In genomic region chr2:68251855-68252406, GRCh38 we compare ENCODE assay signal across 8 cellular contexts. TPM values are rescaled to one million over a fixed set of nuclear protein-coding genes. Genes with fewer than 3 reads are reported as not detected.
DNase-seq lines count a peak whose midpoint lies in the region; ATAC-seq and TF ChIP-seq lines count a peak whose summit lies in the region.

No MANE protein-coding gene starts in this region.

- no peaks in the 10 kb centered on the region for H3K36me3 ChIP-seq in mucosa of descending colon (ENCODE audit: low read depth)

- H3K4me1 ChIP-seq in mucosa of descending colon (ENCODE audit: low read depth): peaks cover 32% of the 10 kb centered on the region

- DNase-seq in Right ventricle myocardium superior (peak; percentile 68), cardiac septum (ENCODE audit: low spot score) (no peak), dermis blood vessel endothelial cell (peak; percentile 42), mucosa of descending colon (peak in 2 of 3 donors; percentile 70 to 72), retina (no peak)
- peak; percentile 46 to 70 for DNase-seq in activated CD4-positive, alpha-beta T cell treated with anti-CD3 and anti-CD28 coated beads for 4 hours
- DNase-seq in stimulated activated CD8-positive, alpha-beta memory T cell treated with anti-CD3 and anti-CD28 coated beads, Interleukin-7, amount 100 ng/mL, for 4 hours (ENCODE audit: low read depth in 2 of 2): peak; percentile 8 to 52

- ATAC-seq in Right ventricle myocardium superior (ENCODE audit: poor library complexity) (peak; percentile 9), HG03280 (IDR thresholded peaks at IDR 0.05; ENCODE audit: unreplicated experiment) (peak; percentile 10), mucosa of descending colon (peak; percentile 5)

- intact Hi-C loops in Right ventricle myocardium superior (cut with DNase I) (no loop called here), cardiac septum (cut with DNase I) (loop anchor here (2.0 to 5.0 kb wide), 3 partner anchors 35 to 95 kb away; partner anchors contain the start of gene PNO1), mucosa of descending colon (cut with DNase I, micrococcal nuclease) (no loop called here)

- no peaks in the 10 kb centered on the region for H3K9me3 ChIP-seq in mucosa of descending colon

- TF ChIP-seq CTCF in mucosa of descending colon (IDR thresholded peaks at IDR 0.05): no peak

- peak overlapping the region; percentile 89 for H3K4me3 ChIP-seq in mucosa of descending colon

RNA-seq across cellular contexts. Expression of gene PPP3R1, which starts 0.4 kb away (rescaled TPM):
- total RNA-seq in Right ventricle myocardium superior (38.6 TPM), cardiac septum (33.4 TPM), dermis blood vessel endothelial cell (19.4 and 46.8 TPM in 2 replicates), mucosa of descending colon (10 to 100 TPM; 45.9 to 54.0 (median 53.4) TPM)

Comparison
In these comparisons a context has a peak if more than half of its experiments do, and no peak if none do; other contexts are left out.
1. DNase-seq: peak in Right ventricle myocardium superior (single experiment), activated CD4-positive, alpha-beta T cell treated with anti-CD3 and anti-CD28 coated beads for 4 hours (2 of 2), dermis blood vessel endothelial cell (single experiment), mucosa of descending colon (2 of 3) and stimulated activated CD8-positive, alpha-beta memory T cell treated with anti-CD3 and anti-CD28 coated beads, Interleukin-7, amount 100 ng/mL, for 4 hours (2 of 2); none in cardiac septum (single experiment) and retina (single experiment).
2. Peak in every context shown above with its lines, with median percentiles within 50 percentile points of each other: ATAC-seq.